24 cellular contexts compared by ENCODE assay signal in genomic region chr7:16494955-16495719, GRCh38. TPM values are rescaled to one million over a fixed set of nuclear protein-coding genes. Genes with fewer than 3 reads are reported as not detected.
"Had no signal": no experiment of that assay in that cellular context is flagged by ENCODE, and none has a peak within 500 bp of the region (broad histone marks: within the 10 kb centered on the region; RNA-seq: fewer than 3 reads in every experiment).

No MANE protein-coding gene starts in this region.

- ATAC-seq: activated CD4-positive, CD25-positive, alpha-beta regulatory T cell treated with anti-CD3 and anti-CD28 coated beads, Interleukin-2, amount 50 U/mL, for 24 hours; activated naive CD4-positive, alpha-beta T cell treated with anti-CD3 and anti-CD28 coated beads, Interleukin-2, amount 50 U/mL, for 72 hours; effector memory CD8-positive, alpha-beta T cell; left cardiac atrium; psoas muscle; sciatic nerve; stimulated activated memory B cell treated with anti-CD40 and anti-IgM and Interleukin-4, amounts not matched to agents 10 μg/mL and 1 μg/mL and 100 μg/mL, for 72 hours had no signal

- H3K36me3 Mint-ChIP-seq: activated naive CD4-positive, alpha-beta T cell treated with anti-CD3 and anti-CD28 coated beads, Interleukin-2, amount 50 U/mL, for 72 hours; brain; immature natural killer cell; stimulated activated memory B cell treated with anti-CD40 and anti-IgM and Interleukin-4, amounts not matched to agents 10 μg/mL and 1 μg/mL and 100 μg/mL, for 72 hours had no signal

- H3K4me1 Mint-ChIP-seq: stimulated activated memory B cell treated with anti-CD40 and anti-IgM and Interleukin-4, amounts not matched to agents 10 μg/mL and 1 μg/mL and 100 μg/mL, for 72 hours had no signal

- H3K27ac ChIP-seq: psoas muscle, spleen, tibial nerve had no signal

- H3K9me3 Mint-ChIP-seq: activated naive CD4-positive, alpha-beta T cell treated with anti-CD3 and anti-CD28 coated beads, Interleukin-2, amount 50 U/mL, for 72 hours; brain; dendritic cell treated with granulocyte-macrophage colony-stimulating factor and Interleukin-4, amounts not matched to agents 40 ng/mL and 50 ng/mL, for 4 days; effector memory CD8-positive, alpha-beta T cell; immature natural killer cell; nephron; stimulated activated memory B cell treated with anti-CD40 and anti-IgM and Interleukin-4, amounts not matched to agents 10 μg/mL and 1 μg/mL and 100 μg/mL, for 72 hours had no signal

- DNase-seq: activated CD4-positive, alpha-beta T cell treated with anti-CD3 and anti-CD28 coated beads, Interleukin-2, amount 50 U/mL, for 4 hours; activated T-cell treated with anti-CD3 and anti-CD28 coated beads, Interleukin-2, amount 50 U/mL, for 1 hour; amygdala; cerebellar nuclear complex; effector memory CD8-positive, alpha-beta T cell; erythroblast; glutamatergic neuron; immature natural killer cell; left cardiac atrium; psoas muscle; spleen; stimulated activated CD4-positive, alpha-beta T cell treated with anti-CD3 and anti-CD28 coated beads, Interleukin-1b, Interleukin-23, amount 100 ng/mL, for 48 hours; T-helper 2 cell had no signal

- H3K27ac Mint-ChIP-seq: activated naive CD4-positive, alpha-beta T cell treated with anti-CD3 and anti-CD28 coated beads, Interleukin-2, amount 50 U/mL, for 72 hours; dendritic cell treated with granulocyte-macrophage colony-stimulating factor and Interleukin-4, amounts not matched to agents 40 ng/mL and 50 ng/mL, for 4 days; effector memory CD8-positive, alpha-beta T cell; immature natural killer cell; stimulated activated memory B cell treated with anti-CD40 and anti-IgM and Interleukin-4, amounts not matched to agents 10 μg/mL and 1 μg/mL and 100 μg/mL, for 72 hours had no signal

- H3K27me3 Mint-ChIP-seq: brain; dendritic cell treated with granulocyte-macrophage colony-stimulating factor and Interleukin-4, amounts not matched to agents 40 ng/mL and 50 ng/mL, for 4 days had no signal

- H3K36me3 ChIP-seq: spleen, tibial nerve had no signal

- H3K4me1 ChIP-seq: psoas muscle, spleen had no signal

- H3K4me3 ChIP-seq: lung, psoas muscle, spleen, tibial nerve had no signal

- H3K9me3 ChIP-seq: psoas muscle, spleen, tibial nerve had no signal

- H3K4me3 Mint-ChIP-seq: brain; dendritic cell treated with granulocyte-macrophage colony-stimulating factor and Interleukin-4, amounts not matched to agents 40 ng/mL and 50 ng/mL, for 4 days; effector memory CD8-positive, alpha-beta T cell; immature natural killer cell; nephron; stimulated activated memory B cell treated with anti-CD40 and anti-IgM and Interleukin-4, amounts not matched to agents 10 μg/mL and 1 μg/mL and 100 μg/mL, for 72 hours had no signal

RNA-seq across cellular contexts. Expression of gene SOSTDC1, which starts 29.6 kb away (rescaled TPM):
- total RNA-seq: activated naive CD4-positive, alpha-beta T cell treated with anti-CD3 and anti-CD28 coated beads, Interleukin-2, amount 50 U/mL, for 72 hours; osteoblast; spleen; subcutaneous adipose tissue had no signal

RNA-seq across cellular contexts. Expression of gene LRRC72, which starts 31.5 kb away (rescaled TPM):
- total RNA-seq: activated naive CD4-positive, alpha-beta T cell treated with anti-CD3 and anti-CD28 coated beads, Interleukin-2, amount 50 U/mL, for 72 hours; left cardiac atrium; lung; osteoblast; psoas muscle; sciatic nerve; spleen; subcutaneous adipose tissue; tibial nerve had no signal
